In the genomic region with DNA sequence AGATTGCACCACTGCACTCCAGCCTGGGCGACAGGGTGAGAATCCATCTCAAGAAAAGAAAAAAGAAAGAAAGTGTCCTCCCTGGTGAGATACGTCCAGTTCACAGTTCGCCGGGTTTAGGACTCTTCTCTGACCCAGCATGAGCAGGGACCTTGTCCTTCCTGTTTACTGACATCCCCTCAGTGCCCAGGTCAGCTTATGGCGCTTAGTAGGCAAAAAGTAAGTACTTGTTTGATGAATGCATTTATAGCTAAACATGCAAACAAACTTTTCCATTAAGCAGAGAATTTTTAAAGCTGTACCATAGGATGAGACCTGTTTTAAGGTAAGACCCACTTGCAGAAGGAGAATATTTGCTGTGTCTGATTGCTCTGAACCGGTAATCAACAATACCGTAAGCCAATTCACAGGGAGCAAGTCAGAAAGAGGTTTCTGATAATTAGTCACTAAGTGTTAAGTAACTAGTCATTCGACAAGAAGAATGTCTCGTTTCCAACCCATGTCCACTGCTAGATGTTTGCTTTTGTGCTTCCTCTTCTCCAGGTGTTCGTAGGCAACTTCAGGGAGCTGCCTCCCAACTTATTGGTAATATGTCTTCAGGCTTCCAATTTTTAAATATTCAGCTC, we compare ENCODE assay signal across 23 cellular contexts. TPM values are rescaled to one million over a fixed set of nuclear protein-coding genes. Genes with fewer than 3 reads are reported as not detected.
"Had no signal": no experiment of that assay in that cellular context is flagged by ENCODE, and none has a peak within 500 bp of the region (broad histone marks: within the 10 kb centered on the region; RNA-seq: fewer than 3 reads in every experiment).

No MANE protein-coding gene starts in this region.

- FAIRE-seq: kidney, TTC549 had no signal

- ATAC-seq: activated CD8-positive, alpha-beta T cell treated with anti-CD3 and anti-CD28 coated beads, Interleukin-2, amount 10 ng/mL, durations not matched to agents 7 days and 5 days; effector memory CD8-positive, alpha-beta T cell; left lung; mucosa of descending colon; naive thymus-derived CD4-positive, alpha-beta T cell; stimulated activated naive B cell treated with anti-CD40 and anti-IgM and Interleukin-4, amounts not matched to agents 10 μg/mL and 1 μg/mL and 100 μg/mL, for 72 hours; WTC11 had no signal

- H3K9ac ChIP-seq: parathyroid adenoma had no signal

- H3K9me3 Mint-ChIP-seq: activated CD4-positive, alpha-beta T cell treated with anti-CD3 and anti-CD28 coated beads, Interleukin-2, amount 10 ng/mL, durations not matched to agents 24 days and 14 days; activated naive CD4-positive, alpha-beta T cell treated with anti-CD3 and anti-CD28 coated beads, Interleukin-2, amount 50 U/mL, for 72 hours; activated T-cell treated with anti-CD3 and anti-CD28 coated beads, Interleukin-2, amount 50 U/mL, for 72 hours; effector memory CD8-positive, alpha-beta T cell; naive thymus-derived CD4-positive, alpha-beta T cell; stimulated activated naive B cell treated with anti-CD40 and anti-IgM and Interleukin-4, amounts not matched to agents 10 μg/mL and 1 μg/mL and 100 μg/mL, for 72 hours; T-helper 1 cell treated with Interleukin-12 subunit alpha and Interleukin-12 subunit beta and Interleukin-4 antibody, amounts not matched to agents 30 μg/mL and 1 μg/mL, for 36 hours; WTC11 had no signal

- H3K4me3 ChIP-seq: left lung, mucosa of descending colon, tibial artery, vagina had no signal

- DNase-seq: activated CD4-positive, alpha-beta T cell treated with anti-CD3 and anti-CD28 coated beads, Interleukin-2, amount 10 ng/mL, durations not matched to agents 24 days and 14 days; activated CD8-positive, alpha-beta memory T cell treated with anti-CD3 and anti-CD28 coated beads, Interleukin-2, amount 50 U/mL, for 4 hours; activated CD8-positive, alpha-beta T cell treated with anti-CD3 and anti-CD28 coated beads, Interleukin-2, amount 10 ng/mL, durations not matched to agents 7 days and 5 days; activated gamma-delta T cell; activated T-cell treated with anti-CD3 and anti-CD28 coated beads, Interleukin-2, amount 50 U/mL, for 72 hours; brain microvascular endothelial cell; effector memory CD8-positive, alpha-beta T cell; hippocampal formation; kidney; left lung; mucosa of descending colon; naive thymus-derived CD4-positive, alpha-beta T cell; retina; stimulated activated CD4-positive, alpha-beta T cell treated with anti-CD3 and anti-CD28 coated beads, Interleukin-4, amount 100 ng/mL, for 1 hour; stimulated activated naive B cell treated with anti-CD40 and anti-IgM and Interleukin-4, amounts not matched to agents 10 μg/mL and 1 μg/mL and 100 μg/mL, for 72 hours; tibial artery had no signal

- H3K4me3 Mint-ChIP-seq: activated CD4-positive, alpha-beta T cell treated with anti-CD3 and anti-CD28 coated beads, Interleukin-2, amount 10 ng/mL, durations not matched to agents 24 days and 14 days; activated CD8-positive, alpha-beta T cell treated with anti-CD3 and anti-CD28 coated beads, Interleukin-2, amount 10 ng/mL, durations not matched to agents 7 days and 5 days; activated T-cell treated with anti-CD3 and anti-CD28 coated beads, Interleukin-2, amount 50 U/mL, for 72 hours; effector memory CD8-positive, alpha-beta T cell; naive thymus-derived CD4-positive, alpha-beta T cell; stimulated activated naive B cell treated with anti-CD40 and anti-IgM and Interleukin-4, amounts not matched to agents 10 μg/mL and 1 μg/mL and 100 μg/mL, for 72 hours; T-helper 1 cell treated with Interleukin-12 subunit alpha and Interleukin-12 subunit beta and Interleukin-4 antibody, amounts not matched to agents 30 μg/mL and 1 μg/mL, for 36 hours; WTC11 had no signal

- H3K27ac ChIP-seq: brain microvascular endothelial cell, left lung, parathyroid adenoma, vagina had no signal

- H3K36me3 Mint-ChIP-seq: activated naive CD4-positive, alpha-beta T cell treated with anti-CD3 and anti-CD28 coated beads, Interleukin-2, amount 50 U/mL, for 72 hours; naive thymus-derived CD4-positive, alpha-beta T cell; stimulated activated naive B cell treated with anti-CD40 and anti-IgM and Interleukin-4, amounts not matched to agents 10 μg/mL and 1 μg/mL and 100 μg/mL, for 72 hours; WTC11 had no signal

- H3K9me3 ChIP-seq: left lung, mucosa of descending colon, tibial artery, vagina had no signal

- H3K27ac Mint-ChIP-seq: activated CD4-positive, alpha-beta T cell treated with anti-CD3 and anti-CD28 coated beads, Interleukin-2, amount 10 ng/mL, durations not matched to agents 24 days and 14 days; activated CD8-positive, alpha-beta T cell treated with anti-CD3 and anti-CD28 coated beads, Interleukin-2, amount 10 ng/mL, durations not matched to agents 7 days and 5 days; activated naive CD4-positive, alpha-beta T cell treated with anti-CD3 and anti-CD28 coated beads, Interleukin-2, amount 50 U/mL, for 72 hours; activated T-cell treated with anti-CD3 and anti-CD28 coated beads, Interleukin-2, amount 50 U/mL, for 72 hours; effector memory CD8-positive, alpha-beta T cell; naive thymus-derived CD4-positive, alpha-beta T cell; stimulated activated naive B cell treated with anti-CD40 and anti-IgM and Interleukin-4, amounts not matched to agents 10 μg/mL and 1 μg/mL and 100 μg/mL, for 72 hours; T-helper 1 cell treated with Interleukin-12 subunit alpha and Interleukin-12 subunit beta and Interleukin-4 antibody, amounts not matched to agents 30 μg/mL and 1 μg/mL, for 36 hours; WTC11 had no signal

- H3K27me3 ChIP-seq: brain microvascular endothelial cell, left lung, tibial artery, vagina had no signal

- H2AFZ ChIP-seq: parathyroid adenoma had no signal

- H3K36me3 ChIP-seq: brain microvascular endothelial cell, left lung, tibial artery, vagina had no signal

RNA-seq across cellular contexts. Expression of a gene that starts 40.0 kb away (rescaled TPM):
- total RNA-seq: activated CD4-positive, alpha-beta T cell treated with anti-CD3 and anti-CD28 coated beads, Interleukin-2, amount 10 ng/mL, durations not matched to agents 24 days and 14 days; activated CD8-positive, alpha-beta T cell treated with anti-CD3 and anti-CD28 coated beads, Interleukin-2, amount 10 ng/mL, durations not matched to agents 7 days and 5 days; activated naive CD4-positive, alpha-beta T cell treated with anti-CD3 and anti-CD28 coated beads, Interleukin-2, amount 50 U/mL, for 72 hours; activated T-cell treated with anti-CD3 and anti-CD28 coated beads, Interleukin-2, amount 50 U/mL, for 72 hours; glomerular endothelial cell; kidney; naive thymus-derived CD4-positive, alpha-beta T cell; vagina had no signal
- polyA plus RNA-seq: naive thymus-derived CD4-positive, alpha-beta T cell had no signal
